ENCODE assay signal across 6 cellular contexts in the genomic region with DNA sequence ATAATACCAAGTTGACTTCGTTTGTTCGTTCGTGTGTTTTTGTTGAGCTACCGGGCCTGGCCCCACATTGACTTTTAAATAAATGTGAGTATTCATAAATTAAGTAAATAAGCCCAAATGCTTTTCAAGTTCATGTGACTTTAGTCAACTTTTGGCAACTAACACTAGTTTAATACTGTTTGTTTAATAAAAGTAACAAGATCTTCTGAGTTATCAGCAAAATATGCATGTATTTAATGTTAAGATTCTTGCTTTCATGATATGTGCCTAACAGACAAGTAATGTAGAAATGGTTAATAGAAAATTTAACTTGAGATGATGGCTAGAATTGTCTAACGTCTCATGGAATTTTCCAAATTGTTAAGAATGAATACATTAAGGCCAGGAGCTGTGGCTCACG.
"Had no signal": no experiment of that assay in that cellular context is flagged by ENCODE, and none has a peak within 500 bp of the region (broad histone marks: within the 10 kb centered on the region; RNA-seq: fewer than 3 reads in every experiment).

No MANE protein-coding gene starts in this region.

- H3K36me3 ChIP-seq: HAP-1 had no signal

- DNase-seq: GM23248, GOT3, H7, KBM-7 had no signal

- H3K4me2 ChIP-seq: KMS-11 had no signal

- H3K9ac ChIP-seq: GM23248, KMS-11 had no signal

- H3K9me3 ChIP-seq: HAP-1 had no signal

- H2AFZ ChIP-seq: GM23248 had no signal

- H3K27ac ChIP-seq: GM23248, KMS-11 had no signal

- H3K4me3 ChIP-seq: GM23248, HAP-1 had no signal
